8 cellular contexts compared by ENCODE assay signal in genomic region chr7:117873056-117873932, GRCh38. TPM values are rescaled to one million over a fixed set of nuclear protein-coding genes. Genes with fewer than 3 reads are reported as not detected.
DNase-seq lines count a peak whose midpoint lies in the region; ATAC-seq and TF ChIP-seq lines count a peak whose summit lies in the region.

Gene CTTNBP2, minus strand, starts transcription at chr7:117873441. Its CDS starts 26 bp downstream, at chr7:117873415.

- peak; percentile 8 for DNase-seq in GM12865 (ENCODE audit: low read depth)
- DNase-seq in NCI-H69 (lab: John Stamatoyannopoulos, UW), result peak; percentile 66
- peak in 56 of 61 donors; percentile 9 to 82 (median 65) for DNase-seq in caudate nucleus (lab: John Stamatoyannopoulos, UW)
- DNase-seq in islet precursor cell, result peak; percentile 80

- ATAC-seq in HG03039 (IDR thresholded peaks at IDR 0.05; ENCODE audit: unreplicated experiment), result no peak
- ATAC-seq in HG02840 (IDR thresholded peaks at IDR 0.05; ENCODE audit: low FRiP score, unreplicated experiment), result no peak

- no peaks in the 10 kb centered on the region for H3K9me3 ChIP-seq in skeletal muscle tissue (ENCODE audit: control insufficient read depth in 3 of 3, low read length in 3 of 3)

- peak within 1 kb of the TSS; percentile 43 to 60 (median 50) for H3K9ac ChIP-seq in skeletal muscle tissue (ENCODE audit: low read depth in 1 of 3, low read length in 3 of 3)

- no peaks in the 10 kb centered on the region for H3K4me1 ChIP-seq in ACC112 (ENCODE audit: control insufficient read depth, insufficient read depth, low read length, unreplicated experiment)
- H3K4me1 ChIP-seq in skeletal muscle tissue (ENCODE audit: control insufficient read depth in 3 of 3, insufficient read depth in 3 of 3, low read length in 3 of 3), result peaks cover 7 to 15% (median 13%) of the 10 kb centered on the region in 3 donors

- H2AFZ ChIP-seq in ACC112 (ENCODE audit: low read length, unreplicated experiment), result peak within 1 kb of the TSS; percentile 85

- no peak for TF ChIP-seq CTCF in GM12865 (IDR thresholded peaks at IDR 0.05; ENCODE audit: insufficient read depth, low read depth, low read length, missing control alignments)

- H3K27ac ChIP-seq in ACC112 (ENCODE audit: low read depth, low read length), result no peak within 1 kb of the TSS
- H3K27ac ChIP-seq in caudate nucleus (ENCODE audit: low read depth, low read length), result peak within 1 kb of the TSS; percentile 96
- H3K27ac ChIP-seq in skeletal muscle tissue (ENCODE audit: low read depth, low read length), result no peak within 1 kb of the TSS

- H3K4me3 ChIP-seq in ACC112 (ENCODE audit: low read depth, low read length) (peak within 1 kb of the TSS; percentile 69), GM12865 (ENCODE audit: low read depth, low read length) (no peak within 1 kb of the TSS), skeletal muscle tissue (ENCODE audit: low read length in 3 of 3) (peak within 1 kb of the TSS; percentile 67 to 76 (median 72))

- H3K27me3 ChIP-seq in ACC112 (ENCODE audit: insufficient read depth, low read length) (peaks cover 74% of the 10 kb centered on the region), skeletal muscle tissue (ENCODE audit: control insufficient read depth in 3 of 3, insufficient read depth in 3 of 3, low read length in 3 of 3) (peaks cover 20 to 24% (median 22%) of the 10 kb centered on the region in 3 donors)

- H3K79me2 ChIP-seq in ACC112 (ENCODE audit: control insufficient read depth, insufficient read depth, low read length, unreplicated experiment), result no peaks in the 10 kb centered on the region

- no peaks in the 10 kb centered on the region for H3K36me3 ChIP-seq in ACC112 (ENCODE audit: insufficient read depth, low read length)
- H3K36me3 ChIP-seq in skeletal muscle tissue (ENCODE audit: control insufficient read depth in 3 of 3, insufficient read depth in 3 of 3, low read length in 3 of 3), result no peaks in the 10 kb centered on the region

RNA-seq across cellular contexts. Expression of gene CTTNBP2, which starts in this region (rescaled TPM):
- 1.6 TPM for total RNA-seq in skeletal muscle tissue

Comparison
In these comparisons a context has a peak if more than half of its experiments do, and no peak if none do; other contexts are left out.
1. DNase-seq: peak in every context shown above with its lines; median percentile 80 in islet precursor cell; 66 in NCI-H69; 65 in caudate nucleus; 8 in GM12865.